ENCODE assay signal across 1 cellular context in genomic region chr12:3898751-3899150, GRCh38.
TF ChIP-seq lines count a peak whose summit lies in the region.

No MANE protein-coding gene starts in this region.

TF ChIP-seq in WTC11, 78 proteins besides CTCF, POLR2A, EP300 and RAD21 (continued from another document):
- TF ChIP-seq FOXP4 (CRISPR knock-in tag; IDR thresholded peaks at IDR 0.05) (no peak), ATF2 (CRISPR knock-in tag; IDR thresholded peaks at IDR 0.05; ENCODE audit: borderline replicate concordance, low read depth) (no peak), ZNF138 (CRISPR knock-in tag; conservative IDR thresholded peaks at IDR 0.05) (no peak), E2F4 (CRISPR knock-in tag; IDR thresholded peaks at IDR 0.05; ENCODE audit: borderline replicate concordance, low read depth) (no peak), NFATC4 (CRISPR knock-in tag; IDR thresholded peaks at IDR 0.05) (no peak), SMAD4 (CRISPR knock-in tag; IDR thresholded peaks at IDR 0.05) (no peak), FOXP1 (CRISPR knock-in tag; IDR thresholded peaks at IDR 0.05; ENCODE audit: borderline replicate concordance) (no peak), RELA (CRISPR knock-in tag; IDR thresholded peaks at IDR 0.05; ENCODE audit: borderline replicate concordance) (no peak), ZNF396 (CRISPR knock-in tag; IDR thresholded peaks at IDR 0.05; ENCODE audit: borderline replicate concordance) (no peak), ZSCAN18 (CRISPR knock-in tag; IDR thresholded peaks at IDR 0.05) (no peak), E2F1 (CRISPR knock-in tag; IDR thresholded peaks at IDR 0.05) (no peak), ZNF281 (CRISPR knock-in tag; IDR thresholded peaks at IDR 0.05) (no peak), TP53 (CRISPR knock-in tag; IDR thresholded peaks at IDR 0.05) (no peak), EMX1 (CRISPR knock-in tag; IDR thresholded peaks at IDR 0.05) (no peak), ETV6 (CRISPR knock-in tag; IDR thresholded peaks at IDR 0.05) (no peak)
TF ChIP-seq in WTC11: peak in this region for 0.
